Comparison of ENCODE assay signal across 17 cellular contexts in the genomic region with DNA sequence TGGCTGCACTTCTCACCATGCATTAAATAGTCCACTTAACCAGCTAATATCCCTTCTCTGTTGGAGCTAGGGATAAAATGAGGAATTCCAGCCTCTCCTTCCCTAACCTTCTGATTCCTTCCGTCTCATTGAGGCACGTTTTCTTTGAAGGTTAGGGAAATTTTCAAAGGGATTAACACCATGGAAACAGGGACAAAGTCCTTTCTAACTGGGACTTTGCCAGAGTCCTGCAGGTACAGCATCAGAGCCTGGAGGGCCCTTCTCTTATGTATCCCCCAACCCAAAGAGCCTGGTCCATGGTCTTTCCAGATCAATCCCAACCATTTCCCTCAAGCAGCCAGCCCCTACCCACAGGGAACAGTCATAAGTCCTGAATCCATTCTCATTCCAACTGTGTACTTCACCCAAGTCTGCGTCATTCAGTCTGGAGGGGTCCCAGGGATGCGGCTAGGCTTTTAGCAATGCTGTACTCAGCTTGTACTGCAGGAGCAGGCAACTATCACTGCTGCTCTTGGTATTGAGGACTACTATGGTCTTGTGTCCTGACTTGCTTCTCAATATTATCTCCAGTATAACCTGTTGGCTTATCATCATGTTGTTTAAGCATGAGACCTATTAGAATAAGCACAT.
"Had no signal": no experiment of that assay in that cellular context is flagged by ENCODE, and none has a peak within 500 bp of the region (broad histone marks: within the 10 kb centered on the region; RNA-seq: fewer than 3 reads in every experiment).

No MANE protein-coding gene starts in this region.

- H3K27me3 ChIP-seq: breast epithelium, gastrocnemius medialis, heart left ventricle, pancreas, tibial artery had no signal

- DNase-seq: activated naive CD4-positive, alpha-beta T cell treated with Interleukin-2 at 50 U/mL for 16 hours; activated T-cell treated with anti-CD3 and anti-CD28 coated beads for 4 hours; anterior cingulate cortex; cerebellar nuclear complex; effector CD8-positive, alpha-beta T cell; gastrocnemius medialis; heart left ventricle; left cardiac atrium; mammary epithelial cell; naive B cell; pancreas; stimulated activated CD4-positive, alpha-beta T cell treated with anti-CD3 and anti-CD28 coated beads, Interleukin-2, amount 100 ng/mL, for 48 hours; stimulated activated naive B cell treated with anti-CD40 and anti-IgM and Interleukin-4, amounts not matched to agents 10 μg/mL and 1 μg/mL and 100 μg/mL, for 72 hours; tibial artery had no signal

- H3K4me1 ChIP-seq: breast epithelium, gastrocnemius medialis, heart left ventricle, pancreas, tibial artery had no signal

- H3K9me3 Mint-ChIP-seq: naive B cell; stimulated activated naive B cell treated with anti-CD40 and anti-IgM and Interleukin-4, amounts not matched to agents 10 μg/mL and 1 μg/mL and 100 μg/mL, for 72 hours; T-helper 2 cell treated with Interferon-gamma antibody and Interleukin-4, amounts not matched to agents 5 μg/mL and 100 μg/mL, for 36 hours had no signal

- H3K36me3 Mint-ChIP-seq: naive B cell; stimulated activated naive B cell treated with anti-CD40 and anti-IgM and Interleukin-4, amounts not matched to agents 10 μg/mL and 1 μg/mL and 100 μg/mL, for 72 hours had no signal

- H3K27ac Mint-ChIP-seq: stimulated activated naive B cell treated with anti-CD40 and anti-IgM and Interleukin-4, amounts not matched to agents 10 μg/mL and 1 μg/mL and 100 μg/mL, for 72 hours; T-helper 2 cell treated with Interferon-gamma antibody and Interleukin-4, amounts not matched to agents 5 μg/mL and 100 μg/mL, for 36 hours had no signal

- H3K4me3 ChIP-seq: breast epithelium, gastrocnemius medialis, heart left ventricle, pancreas, tibial artery had no signal

- H3K27ac ChIP-seq: breast epithelium, gastrocnemius medialis, heart left ventricle, pancreas, tibial artery had no signal

- H3K9me3 ChIP-seq: breast epithelium, gastrocnemius medialis, heart left ventricle, pancreas, tibial artery had no signal

- ATAC-seq: activated CD4-positive, CD25-positive, alpha-beta regulatory T cell treated with anti-CD3 and anti-CD28 coated beads, Interleukin-2, amount 50 U/mL, for 24 hours; gastrocnemius medialis; heart left ventricle; left cardiac atrium; pancreas; stimulated activated naive B cell treated with anti-CD40 and anti-IgM and Interleukin-4, amounts not matched to agents 10 μg/mL and 1 μg/mL and 100 μg/mL, for 72 hours had no signal

- H3K4me1 Mint-ChIP-seq: naive B cell; stimulated activated naive B cell treated with anti-CD40 and anti-IgM and Interleukin-4, amounts not matched to agents 10 μg/mL and 1 μg/mL and 100 μg/mL, for 72 hours had no signal

- H3K36me3 ChIP-seq: breast epithelium, gastrocnemius medialis, heart left ventricle, pancreas, tibial artery had no signal

- H3K4me3 Mint-ChIP-seq: naive B cell; stimulated activated naive B cell treated with anti-CD40 and anti-IgM and Interleukin-4, amounts not matched to agents 10 μg/mL and 1 μg/mL and 100 μg/mL, for 72 hours; T-helper 2 cell treated with Interferon-gamma antibody and Interleukin-4, amounts not matched to agents 5 μg/mL and 100 μg/mL, for 36 hours had no signal
